8 cellular contexts compared by ENCODE assay signal in the genomic region with DNA sequence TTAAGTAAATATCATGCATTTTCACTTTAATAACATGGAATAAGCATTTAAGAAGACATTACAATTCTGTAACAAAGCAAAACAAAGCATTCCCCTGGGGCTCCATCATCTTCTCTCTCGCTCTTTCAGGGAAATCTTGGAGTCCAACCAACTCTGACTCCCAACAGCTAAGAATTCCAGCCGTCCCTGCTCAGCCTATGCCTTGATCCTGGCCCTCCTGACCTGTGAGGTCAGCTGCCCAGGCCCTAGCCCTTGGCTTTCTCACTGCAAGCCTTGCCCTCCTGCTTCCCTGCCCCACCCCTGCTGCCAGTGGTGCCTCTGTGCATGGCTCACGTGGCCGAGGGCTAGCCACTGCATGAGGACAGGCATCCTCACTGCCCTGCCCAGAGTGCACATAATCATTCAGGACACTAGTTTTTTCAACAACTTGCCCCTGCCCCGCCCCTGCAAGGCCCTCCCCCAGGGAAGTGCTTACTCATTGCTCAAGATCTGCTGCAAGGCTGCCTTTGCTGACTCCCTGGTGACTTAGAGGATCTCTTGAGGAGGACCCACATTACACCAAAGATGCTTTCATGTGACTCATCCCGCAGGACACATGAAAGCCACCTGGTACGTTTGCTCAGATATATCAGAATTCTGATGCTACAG. TPM values are rescaled to one million over a fixed set of nuclear protein-coding genes. Genes with fewer than 3 reads are reported as not detected.
DNase-seq lines count a peak whose midpoint lies in the region; ATAC-seq, FAIRE-seq and TF ChIP-seq lines count a peak whose summit lies in the region.
"Had no signal": no experiment of that assay in that cellular context is flagged by ENCODE, and none has a peak within 500 bp of the region (broad histone marks: within the 10 kb centered on the region; RNA-seq: fewer than 3 reads in every experiment).

No MANE protein-coding gene starts in this region.

- ATAC-seq in sciatic nerve = peak; percentile 26

- CTCF ChIA-PET in RWPE1 (lab: Yijun Ruan, JAX) = no interaction called here

- intact Hi-C loops in sciatic nerve (cut with DNase I) (no loop called here), stomach (cut with DNase I; ENCODE audit: low total_unique reads) (no loop called here)

- peak overlapping the region; percentile 76 for H3K27ac ChIP-seq in RWPE1
- H3K27ac ChIP-seq in stomach = no peak overlapping the region

- TF ChIP-seq EP300 in stomach (IDR thresholded peaks at IDR 0.05) = no peak

- FAIRE-seq in H54 (lab: Jason Lieb, UNC) = peak; percentile 99

- no peaks in the 10 kb centered on the region for H3K9me3 ChIP-seq in stomach

- peaks cover 60 to 100% (median 97%) of the 10 kb centered on the region in 4 donors for H3K36me3 ChIP-seq in stomach

- peaks cover 0 to 20% (median 0%) of the 10 kb centered on the region in 4 donors for H3K4me1 ChIP-seq in stomach

- POLR2A ChIA-PET in RWPE1 (lab: Yijun Ruan, JAX; ENCODE audit: low non-redundant PET) = no interaction called here

- no peaks in the 10 kb centered on the region for H3K27me3 ChIP-seq in stomach

- no peak for TF ChIP-seq CTCF in RWPE1 (conservative IDR thresholded peaks at IDR 0.05; ENCODE audit: low read depth)
- no peak for TF ChIP-seq CTCF in stomach (IDR thresholded peaks at IDR 0.05)

- H3K4me3 ChIP-seq in stomach = no peak overlapping the region

- TF ChIP-seq POLR2A in H54 (IDR thresholded peaks at IDR 0.05; ENCODE audit: low read depth, low read length) (0 out of 2 replicates have a peak, but pooled peaks have one; percentile 29), stomach (IDR thresholded peaks at IDR 0.05) (no peak)

- peak; percentile 83 for DNase-seq in H54 (ENCODE audit: insufficient read length, low spot score)
- peak; percentile 89 for DNase-seq in RWPE1 (ENCODE audit: low spot score)
- peak; percentile 86 for DNase-seq in fibroblast of gingiva (ENCODE audit: low read depth)
- DNase-seq in sciatic nerve (ENCODE audit: low spot score) = no peak
- DNase-seq in activated gamma-delta T cell (lab: John Stamatoyannopoulos, UW) = no peak
- DNase-seq in stomach = no peak
- DNase-seq in activated effector memory CD4-positive, alpha-beta T cell treated with anti-CD3 and anti-CD28 coated beads, Interleukin-2, amount 50 U/mL, for 16 hours = no peak
- DNase-seq: activated T-cell treated with anti-CD3 and anti-CD28 coated beads, Interleukin-2, amount 50 U/mL, for 4 hours had no signal

- 75 to 85% (median 82%) methylated on average over 6 to 7 of the region's 7 CpGs for WGBS in stomach, 5 donors

RNA-seq across cellular contexts. Expression of gene MTMR10, which starts 37.6 kb away (rescaled TPM):
- total RNA-seq in sciatic nerve = 67.7 TPM
- total RNA-seq in stomach = 100 to 1,000 TPM in 1 of 5 donors, 10 to 100 TPM in 3, 1 to 10 TPM in 1; 4.9 to 118 (median 39.7) TPM
- polyA plus RNA-seq in stomach = 10 to 100 TPM in 2 of 3 donors, 1 to 10 TPM in 1; 6.9 to 14.7 (median 10.9) TPM

RNA-seq across cellular contexts. Expression of gene FAN1, which starts 50.1 kb away (rescaled TPM):
- total RNA-seq in sciatic nerve = 18.9 TPM
- total RNA-seq in stomach = 10 to 100 TPM; 17.1 to 83.0 (median 29.2) TPM
- polyA plus RNA-seq in stomach = 1 to 10 TPM; 5.7 to 9.4 (median 6.0) TPM

Comparison
In these comparisons a context has a peak if more than half of its experiments do, and no peak if none do; other contexts are left out.
1. DNase-seq: peak in H54 (single experiment), RWPE1 (single experiment) and fibroblast of gingiva (single experiment); none in sciatic nerve (single experiment), activated gamma-delta T cell (single experiment), stomach (single experiment) and activated effector memory CD4-positive, alpha-beta T cell treated with anti-CD3 and anti-CD28 coated beads, Interleukin-2, amount 50 U/mL, for 16 hours (single experiment).